Comparison of ENCODE assay signal across 8 cellular contexts in the genomic region with DNA sequence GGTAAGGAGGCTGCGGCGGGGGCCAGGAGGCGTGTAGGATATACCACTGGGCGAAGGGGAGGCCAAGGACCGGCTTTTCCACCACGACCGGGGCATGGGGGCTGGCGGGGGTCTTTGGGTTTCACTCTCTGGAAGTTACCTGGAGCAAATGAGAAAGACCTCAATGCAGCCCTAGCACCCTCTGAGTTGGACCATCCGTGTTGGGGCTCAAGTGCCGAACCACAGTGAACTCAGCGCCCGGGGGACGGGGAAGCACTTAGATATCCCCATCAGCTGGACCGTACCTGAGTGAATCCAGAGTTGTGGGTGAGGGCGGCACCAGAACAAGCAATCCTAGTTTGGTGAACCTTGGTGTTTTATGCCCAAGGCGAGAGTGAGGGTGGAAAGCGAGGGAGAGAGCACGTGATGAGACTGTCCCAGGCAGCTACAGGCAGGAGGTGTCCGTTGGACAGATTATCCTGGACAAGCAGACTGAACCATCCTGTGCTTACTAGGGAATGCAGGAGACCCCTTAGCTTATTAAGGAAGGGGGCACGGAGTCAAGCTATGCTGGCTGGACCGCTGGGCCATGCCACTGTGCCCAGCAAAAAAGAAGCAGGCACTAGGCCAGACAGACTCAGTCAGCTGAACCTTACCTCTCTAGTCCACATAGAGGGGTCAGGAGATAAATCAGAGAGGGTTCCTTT. TPM values are rescaled to one million over a fixed set of nuclear protein-coding genes. Genes with fewer than 3 reads are reported as not detected.
DNase-seq lines count a peak whose midpoint lies in the region; TF ChIP-seq lines count a peak whose summit lies in the region.

No MANE protein-coding gene starts in this region.

- POLR2A ChIA-PET in CD4-positive, alpha-beta memory T cell (lab: Charles Lee; ENCODE audit: partially characterized antibody) = interaction anchor here (0.9 to 7.7 kb wide), 17 partner anchors 10 to 186 kb away, joined by 3 to 77 read pairs (median 4); a partner anchor contains a TSS
- POLR2A ChIA-PET in RWPE1 (lab: Yijun Ruan, JAX; ENCODE audit: low non-redundant PET) = no interaction called here

- peaks cover 34% of the 10 kb centered on the region for H3K4me1 ChIP-seq in CD4-positive, alpha-beta memory T cell (ENCODE audit: insufficient read depth, low read length)
- H3K4me1 ChIP-seq in neutrophil (ENCODE audit: control insufficient read depth in 1 of 2, insufficient read depth in 1 of 2, low read depth in 1 of 2, low read length in 1 of 2) = peaks cover 36 to 38% of the 10 kb centered on the region in 2 experiments

- CTCF ChIA-PET in CD4-positive, alpha-beta memory T cell (lab: Charles Lee; ENCODE audit: partially characterized antibody) = interaction anchor here (0.6 to 6.7 kb wide), 10 partner anchors 14 to 124 kb away, joined by 3 to 49 read pairs (median 3); a partner anchor contains a TSS
- CTCF ChIA-PET in RWPE1 (lab: Yijun Ruan, JAX) = interaction anchor here (0.7 to 1.9 kb wide), 3 partner anchors 20 to 22 kb away, joined by 3 to 5 read pairs (median 3); no protein-coding TSS in a partner anchor

- no peaks in the 10 kb centered on the region for H3K27me3 ChIP-seq in CD4-positive, alpha-beta memory T cell (ENCODE audit: insufficient read depth, low read length)
- H3K27me3 ChIP-seq in neutrophil = no peaks in the 10 kb centered on the region

- peak overlapping the region; percentile 77 to 80 for H3K4me3 ChIP-seq in CD4-positive, alpha-beta memory T cell (ENCODE audit: low read length in 2 of 2)
- peak overlapping the region; percentile 85 to 89 for H3K4me3 ChIP-seq in neutrophil (ENCODE audit: low read depth in 1 of 2, low read length in 1 of 2)

- H3K36me3 Mint-ChIP-seq in CD4-positive, alpha-beta memory T cell = peaks cover 16 to 39% of the 10 kb centered on the region in 2 donors

- no peak for DNase-seq in CD4-positive, alpha-beta memory T cell
- DNase-seq in RWPE1 (ENCODE audit: low spot score) (no peak), epithelial cell of prostate (ENCODE audit: low read depth, low spot score) (no peak), NCI-H187 (lab: John Stamatoyannopoulos, UW) (no peak), NCI-H1930 (lab: John Stamatoyannopoulos, UW) (no peak), NCI-H748 (lab: John Stamatoyannopoulos, UW; ENCODE audit: unreplicated experiment) (no peak), KG1 (lab: John Stamatoyannopoulos, UW) (no peak)

- H3K27me3 Mint-ChIP-seq in CD4-positive, alpha-beta memory T cell = peaks cover 0 to 2% of the 10 kb centered on the region in 2 donors

- H3K4me3 Mint-ChIP-seq in CD4-positive, alpha-beta memory T cell = peak overlapping the region; percentile 98 to 100 (median 99)

- TF ChIP-seq CTCF in RWPE1 (conservative IDR thresholded peaks at IDR 0.05; ENCODE audit: low read depth) = no peak
- no peak for TF ChIP-seq CTCF in neutrophil (IDR thresholded peaks at IDR 0.05)

- peak overlapping the region; percentile 87 for H3K27ac ChIP-seq in CD4-positive, alpha-beta memory T cell (ENCODE audit: low read depth, low read length)
- H3K27ac ChIP-seq in RWPE1 = peak overlapping the region; percentile 96
- peak overlapping the region; percentile 68 for H3K27ac ChIP-seq in epithelial cell of prostate
- peak overlapping the region; percentile 71 for H3K27ac ChIP-seq in neutrophil

- intact Hi-C loops in CD4-positive, alpha-beta memory T cell (cut with micrococcal nuclease) = loop anchor here (1.0 to 10.0 kb wide), 3 partner anchors 57 to 197 kb away; a partner anchor contains a TSS

- H3K27ac Mint-ChIP-seq in CD4-positive, alpha-beta memory T cell = peak overlapping the region; percentile 94 to 98 (median 97)

- no peaks in the 10 kb centered on the region for H3K36me3 ChIP-seq in CD4-positive, alpha-beta memory T cell (ENCODE audit: insufficient read depth, low read length)
- H3K36me3 ChIP-seq in neutrophil = peaks cover 6% of the 10 kb centered on the region

- H3K9me3 ChIP-seq in CD4-positive, alpha-beta memory T cell (ENCODE audit: control insufficient read depth in 1 of 2, low read length in 2 of 2) = no peaks in the 10 kb centered on the region
- H3K9me3 ChIP-seq in neutrophil = no peaks in the 10 kb centered on the region

- H3K9me3 Mint-ChIP-seq in CD4-positive, alpha-beta memory T cell = peaks cover 0 to 5% (median 0%) of the 10 kb centered on the region in 8 donors

- H3K4me1 Mint-ChIP-seq in CD4-positive, alpha-beta memory T cell = peaks cover 23 to 44% (median 32%) of the 10 kb centered on the region in 4 donors

RNA-seq across cellular contexts. Expression of a gene that starts 0.5 kb away (rescaled TPM):
- total RNA-seq in CD4-positive, alpha-beta memory T cell = 10 to 100 TPM; 30.8 to 34.5 TPM
- 100 to 1,000 TPM in 1 of 2 donors, 10 to 100 TPM in 1; 60.6 to 114 TPM for polyA plus RNA-seq in CD4-positive, alpha-beta memory T cell

RNA-seq across cellular contexts. Expression of a gene that starts 3.3 kb away (rescaled TPM):
- total RNA-seq in CD4-positive, alpha-beta memory T cell = 100 to 1,000 TPM; 199 to 209 TPM
- 100 to 1,000 TPM; 175 to 243 TPM for polyA plus RNA-seq in CD4-positive, alpha-beta memory T cell

RNA-seq across cellular contexts. Expression of a gene that starts 13.8 kb away (rescaled TPM):
- total RNA-seq in CD4-positive, alpha-beta memory T cell = not detected
- not detected for polyA plus RNA-seq in CD4-positive, alpha-beta memory T cell

RNA-seq across cellular contexts. Expression of a gene that starts 14.1 kb away (rescaled TPM):
- 10 to 100 TPM; 66.0 to 67.2 TPM for total RNA-seq in CD4-positive, alpha-beta memory T cell
- 1 to 10 TPM in 1 of 2 donors, under 1 TPM in 1; 0.60 to 1.8 TPM for polyA plus RNA-seq in CD4-positive, alpha-beta memory T cell

RNA-seq across cellular contexts. Expression of a gene that starts 37.5 kb away (rescaled TPM):
- total RNA-seq in CD4-positive, alpha-beta memory T cell = 10 to 100 TPM; 23.3 to 24.2 TPM
- polyA plus RNA-seq in CD4-positive, alpha-beta memory T cell = 1 to 10 TPM; 2.6 to 3.4 TPM
